Comparison of ENCODE assay signal across 8 cellular contexts in the genomic region with DNA sequence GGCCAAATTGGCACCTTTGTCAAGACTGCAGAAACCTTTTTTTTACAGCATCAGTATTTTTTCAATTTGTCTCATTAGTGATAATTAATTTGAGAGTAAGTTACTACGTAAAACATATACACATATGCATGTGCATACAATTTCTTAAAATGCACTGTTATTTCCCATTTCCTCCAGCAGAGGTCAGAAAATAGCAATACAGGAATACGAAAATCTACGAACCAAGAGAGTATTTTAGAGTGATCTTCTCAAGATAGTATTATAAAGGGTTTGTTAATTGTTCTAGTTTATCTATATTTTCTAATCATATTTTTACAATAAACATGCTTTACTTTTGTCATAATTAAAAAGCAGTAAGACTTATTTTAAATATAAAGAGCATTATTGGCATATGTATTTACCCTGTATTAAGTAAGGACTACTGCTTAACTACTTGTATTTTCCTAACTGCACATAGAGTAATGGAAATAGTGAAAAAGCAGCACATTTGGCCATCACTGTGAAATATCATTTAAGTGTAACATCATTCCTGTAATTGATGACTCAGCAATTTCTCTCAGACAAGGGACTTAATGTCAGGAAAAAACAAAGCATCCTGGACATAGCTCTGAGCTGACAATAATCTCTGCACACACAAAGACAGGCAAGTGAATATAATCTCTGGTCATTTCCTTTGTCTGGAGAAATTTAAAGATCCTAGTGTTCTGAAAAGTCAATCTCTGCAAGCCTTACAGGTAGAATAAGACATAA. TPM values are rescaled to one million over a fixed set of nuclear protein-coding genes. Genes with fewer than 3 reads are reported as not detected.
DNase-seq lines count a peak whose midpoint lies in the region; ATAC-seq and TF ChIP-seq lines count a peak whose summit lies in the region.

No MANE protein-coding gene starts in this region.

- peak; percentile 60 for TF ChIP-seq CTCF in liver (IDR thresholded peaks at IDR 0.05; ENCODE audit: low read depth, low read length, missing input control)

- H3K27ac ChIP-seq in liver (ENCODE audit: low read depth in 1 of 2, low read length in 2 of 2): no peak overlapping the region

- no peak for ATAC-seq in sciatic nerve
- ATAC-seq in HG03159 (IDR thresholded peaks at IDR 0.05; ENCODE audit: unreplicated experiment): no peak

- DNase-seq in Caki2 (ENCODE audit: low read depth) (peak; percentile 3), KBM-7 (peak; percentile 42), amniotic epithelial cell (ENCODE audit: low read depth) (peak; percentile 9), sciatic nerve (ENCODE audit: low spot score) (no peak), ecto neural progenitor cell (ENCODE audit: low spot score) (no peak), amniotic stem cell (lab: John Stamatoyannopoulos, UW) (no peak)

- H3K36me3 ChIP-seq in liver (ENCODE audit: control insufficient read depth in 4 of 4, insufficient read depth in 3 of 4, low read depth in 1 of 4, low read length in 3 of 4): peaks cover 0 to 3% (median 0%) of the 10 kb centered on the region in 4 donors

- intact Hi-C loops in sciatic nerve (cut with DNase I): loop anchor here (10.0 kb wide), 1 partner anchor 108 kb away; no protein-coding TSS in a partner anchor

- peaks cover 0 to 6% (median 2%) of the 10 kb centered on the region in 4 donors for H3K4me1 ChIP-seq in liver (ENCODE audit: control insufficient read depth in 4 of 4, insufficient read depth in 4 of 4, low read length in 3 of 4)

- H3K27me3 ChIP-seq in liver (ENCODE audit: control insufficient read depth in 4 of 4, insufficient read depth in 4 of 4, low read length in 3 of 4): peaks cover 0 to 5% (median 0%) of the 10 kb centered on the region in 4 donors

- in situ Hi-C loops in Caki2 (cut with HindIII; ENCODE audit: low pct_unique_long_range_greater_than_20kb, low sequenced_read_pairs) (no loop called here), KBM-7 (cut with MboI; ENCODE audit: low pct_unique_long_range_greater_than_20kb, low sequenced_read_pairs) (no loop called here)

- H3K4me3 ChIP-seq in liver (ENCODE audit: low read depth in 1 of 3, low read length in 3 of 3): no peak overlapping the region

- no peaks in the 10 kb centered on the region for H3K9me3 ChIP-seq in liver (ENCODE audit: control insufficient read depth in 4 of 4, low read length in 3 of 4)

- WGBS in liver: 30% methylated on average over 3 of the region's 3 CpGs

- peak; percentile 72 to 81 for TF ChIP-seq RAD21 in liver (IDR thresholded peaks at IDR 0.05)

- no peak overlapping the region for H3K9ac ChIP-seq in liver (ENCODE audit: low read depth in 1 of 2, low read length in 2 of 2)

TF ChIP-seq in liver, 16 proteins besides CTCF, POLR2A, EP300 and RAD21:
- TF ChIP-seq, protein P1, sequence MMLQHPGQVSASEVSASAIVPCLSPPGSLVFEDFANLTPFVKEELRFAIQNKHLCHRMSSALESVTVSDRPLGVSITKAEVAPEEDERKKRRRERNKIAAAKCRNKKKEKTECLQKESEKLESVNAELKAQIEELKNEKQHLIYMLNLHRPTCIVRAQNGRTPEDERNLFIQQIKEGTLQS (IDR thresholded peaks at IDR 0.05): no peak
- TF ChIP-seq, protein P2, sequence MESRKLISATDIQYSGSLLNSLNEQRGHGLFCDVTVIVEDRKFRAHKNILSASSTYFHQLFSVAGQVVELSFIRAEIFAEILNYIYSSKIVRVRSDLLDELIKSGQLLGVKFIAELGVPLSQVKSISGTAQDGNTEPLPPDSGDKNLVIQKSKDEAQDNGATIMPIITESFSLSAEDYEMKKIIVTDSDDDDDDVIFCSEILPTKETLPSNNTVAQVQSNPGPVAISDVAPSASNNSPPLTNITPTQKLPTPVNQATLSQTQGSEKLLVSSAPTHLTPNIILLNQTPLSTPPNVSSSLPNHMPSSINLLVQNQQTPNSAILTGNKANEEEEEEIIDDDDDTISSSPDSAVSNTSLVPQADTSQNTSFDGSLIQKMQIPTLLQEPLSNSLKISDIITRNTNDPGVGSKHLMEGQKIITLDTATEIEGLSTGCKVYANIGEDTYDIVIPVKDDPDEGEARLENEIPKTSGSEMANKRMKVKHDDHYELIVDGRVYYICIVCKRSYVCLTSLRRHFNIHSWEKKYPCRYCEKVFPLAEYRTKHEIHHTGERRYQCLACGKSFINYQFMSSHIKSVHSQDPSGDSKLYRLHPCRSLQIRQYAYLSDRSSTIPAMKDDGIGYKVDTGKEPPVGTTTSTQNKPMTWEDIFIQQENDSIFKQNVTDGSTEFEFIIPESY (IDR thresholded peaks at IDR 0.05): no peak
- TF ChIP-seq, protein P3, sequence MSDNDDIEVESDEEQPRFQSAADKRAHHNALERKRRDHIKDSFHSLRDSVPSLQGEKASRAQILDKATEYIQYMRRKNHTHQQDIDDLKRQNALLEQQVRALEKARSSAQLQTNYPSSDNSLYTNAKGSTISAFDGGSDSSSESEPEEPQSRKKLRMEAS (IDR thresholded peaks at IDR 0.05): no peak
- TF ChIP-seq TAF1 (conservative IDR thresholded peaks at IDR 0.05): no peak
- TF ChIP-seq, protein P4, sequence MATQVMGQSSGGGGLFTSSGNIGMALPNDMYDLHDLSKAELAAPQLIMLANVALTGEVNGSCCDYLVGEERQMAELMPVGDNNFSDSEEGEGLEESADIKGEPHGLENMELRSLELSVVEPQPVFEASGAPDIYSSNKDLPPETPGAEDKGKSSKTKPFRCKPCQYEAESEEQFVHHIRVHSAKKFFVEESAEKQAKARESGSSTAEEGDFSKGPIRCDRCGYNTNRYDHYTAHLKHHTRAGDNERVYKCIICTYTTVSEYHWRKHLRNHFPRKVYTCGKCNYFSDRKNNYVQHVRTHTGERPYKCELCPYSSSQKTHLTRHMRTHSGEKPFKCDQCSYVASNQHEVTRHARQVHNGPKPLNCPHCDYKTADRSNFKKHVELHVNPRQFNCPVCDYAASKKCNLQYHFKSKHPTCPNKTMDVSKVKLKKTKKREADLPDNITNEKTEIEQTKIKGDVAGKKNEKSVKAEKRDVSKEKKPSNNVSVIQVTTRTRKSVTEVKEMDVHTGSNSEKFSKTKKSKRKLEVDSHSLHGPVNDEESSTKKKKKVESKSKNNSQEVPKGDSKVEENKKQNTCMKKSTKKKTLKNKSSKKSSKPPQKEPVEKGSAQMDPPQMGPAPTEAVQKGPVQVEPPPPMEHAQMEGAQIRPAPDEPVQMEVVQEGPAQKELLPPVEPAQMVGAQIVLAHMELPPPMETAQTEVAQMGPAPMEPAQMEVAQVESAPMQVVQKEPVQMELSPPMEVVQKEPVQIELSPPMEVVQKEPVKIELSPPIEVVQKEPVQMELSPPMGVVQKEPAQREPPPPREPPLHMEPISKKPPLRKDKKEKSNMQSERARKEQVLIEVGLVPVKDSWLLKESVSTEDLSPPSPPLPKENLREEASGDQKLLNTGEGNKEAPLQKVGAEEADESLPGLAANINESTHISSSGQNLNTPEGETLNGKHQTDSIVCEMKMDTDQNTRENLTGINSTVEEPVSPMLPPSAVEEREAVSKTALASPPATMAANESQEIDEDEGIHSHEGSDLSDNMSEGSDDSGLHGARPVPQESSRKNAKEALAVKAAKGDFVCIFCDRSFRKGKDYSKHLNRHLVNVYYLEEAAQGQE (IDR thresholded peaks at IDR 0.05): no peak
- no peak for TF ChIP-seq NR2F2 (IDR thresholded peaks at IDR 0.05)
- no peak for TF ChIP-seq GABPA (IDR thresholded peaks at IDR 0.05 in 1 of 2, conservative IDR thresholded peaks at IDR 0.05 in 1 of 2)
- TF ChIP-seq FOXA2 (IDR thresholded peaks at IDR 0.05): no peak
- no peak for TF ChIP-seq HNF4G (IDR thresholded peaks at IDR 0.05)
- no peak for TF ChIP-seq YY1 (IDR thresholded peaks at IDR 0.05)
- no peak for TF ChIP-seq FOXA1 (IDR thresholded peaks at IDR 0.05)
- TF ChIP-seq HNF4A (conservative IDR thresholded peaks at IDR 0.05): no peak
- TF ChIP-seq EGR1 (IDR thresholded peaks at IDR 0.05; ENCODE audit: low read depth in 2 of 2): no peak

RNA-seq across cellular contexts. Expression of a gene that starts 45.6 kb away (rescaled TPM):
- 5.6 and 7.1 TPM in 2 replicates for total RNA-seq in Caki2 (2014; rRNA removed; shearing (Covaris generic); ENCODE audit: low replicate concordance)
- total RNA-seq in liver (10 to 100 TPM; 34.0 to 52.9 TPM), sciatic nerve (18.9 TPM)
- polyA plus RNA-seq in liver: 10 to 100 TPM; 92.4 to 96.3 TPM

Comparison
In these comparisons a context has a peak if more than half of its experiments do, and no peak if none do; other contexts are left out.
1. DNase-seq: peak in Caki2 (single experiment), KBM-7 (single experiment) and amniotic epithelial cell (single experiment); none in sciatic nerve (single experiment), ecto neural progenitor cell (single experiment) and amniotic stem cell (single experiment).